Comparison of ENCODE assay signal across 8 cellular contexts in the genomic region with DNA sequence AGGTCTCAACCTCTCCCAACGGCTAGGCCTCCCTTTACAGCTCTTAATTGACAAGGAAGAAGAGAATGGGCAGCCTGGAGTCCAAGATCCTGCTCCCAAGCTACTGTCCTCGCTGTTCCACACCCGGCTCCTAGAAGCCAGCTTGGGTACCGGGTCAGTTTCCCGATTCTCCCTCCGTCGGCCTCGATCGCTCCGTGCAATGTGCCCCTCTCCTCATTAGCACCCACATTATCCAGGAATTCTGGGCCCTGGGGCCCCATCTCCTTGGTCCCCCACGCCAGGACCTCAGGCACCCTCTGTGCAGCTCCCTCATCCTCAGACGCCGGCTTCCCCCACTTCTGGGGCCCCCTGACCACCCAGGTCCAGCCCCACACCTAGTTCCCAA. TPM values are rescaled to one million over a fixed set of nuclear protein-coding genes. Genes with fewer than 3 reads are reported as not detected.
DNase-seq lines count a peak whose midpoint lies in the region; ATAC-seq and TF ChIP-seq lines count a peak whose summit lies in the region.

No MANE protein-coding gene starts in this region.

- H3K4me3 ChIP-seq in heart left ventricle, result peak overlapping the region; percentile 78 to 99 (median 93)
- peak overlapping the region; percentile 97 for H3K4me3 ChIP-seq in astrocyte of the cerebellum (ENCODE audit: low read depth, low read length)
- H3K4me3 ChIP-seq in lower lobe of right lung, result peak overlapping the region; percentile 94
- H3K4me3 ChIP-seq in vagina, result peak overlapping the region; percentile 87 to 99

- H3K36me3 ChIP-seq in heart left ventricle, result peaks cover 0 to 44% (median 39%) of the 10 kb centered on the region in 9 donors
- H3K36me3 ChIP-seq in lower lobe of right lung, result peaks cover 35% of the 10 kb centered on the region
- peaks cover 0 to 26% of the 10 kb centered on the region in 2 donors for H3K36me3 ChIP-seq in vagina

- WGBS in heart left ventricle, 4 donors, result 0% methylated on average over 9 to 13 of the region's 13 CpGs

- ATAC-seq in heart left ventricle (no peak), left cardiac atrium (no peak), lower lobe of right lung (no peak), GM18861 (IDR thresholded peaks at IDR 0.05; ENCODE audit: unreplicated experiment) (no peak)

- no peaks in the 10 kb centered on the region for H3K27me3 ChIP-seq in heart left ventricle
- H3K27me3 ChIP-seq in lower lobe of right lung (ENCODE audit: low read depth), result no peaks in the 10 kb centered on the region
- no peaks in the 10 kb centered on the region for H3K27me3 ChIP-seq in vagina

- no peak for DNase-seq in heart left ventricle
- no peak for DNase-seq in left cardiac atrium
- no peak for DNase-seq in astrocyte of the cerebellum (ENCODE audit: low read depth)
- no peak for DNase-seq in lower lobe of right lung
- no peak for DNase-seq in vagina (ENCODE audit: extremely low spot score in 2 of 2)
- DNase-seq in epidermal melanocyte (ENCODE audit: insufficient read length, low spot score), result no peak
- no peak for DNase-seq in retina

- H3K9me3 ChIP-seq in heart left ventricle (no peaks in the 10 kb centered on the region), lower lobe of right lung (no peaks in the 10 kb centered on the region), vagina (no peaks in the 10 kb centered on the region)

- intact Hi-C loops in heart left ventricle (cut with DNase I), result loop anchor here in 4 of 10 donors (2.0 to 10.0 kb wide), 6 partner anchors 53 to 447 kb away; a partner anchor contains a TSS
- intact Hi-C loops in left cardiac atrium (cut with DNase I), result no loop called here
- intact Hi-C loops in lower lobe of right lung (cut with DNase I), result no loop called here
- intact Hi-C loops in vagina (cut with DNase I), result loop anchor here (5.0 kb wide), 1 partner anchor 86 kb away; a partner anchor contains a TSS

- TF ChIP-seq CTCF in heart left ventricle (IDR thresholded peaks at IDR 0.05) (no peak), astrocyte of the cerebellum (IDR thresholded peaks at IDR 0.05; ENCODE audit: low read depth, low read length, missing control alignments) (no peak), lower lobe of right lung (IDR thresholded peaks at IDR 0.05) (no peak), vagina (IDR thresholded peaks at IDR 0.05) (no peak)

- TF ChIP-seq POLR2A in heart left ventricle (IDR thresholded peaks at IDR 0.05), result no peak
- no peak for TF ChIP-seq POLR2A in vagina (IDR thresholded peaks at IDR 0.05)

- in situ Hi-C loops in astrocyte of the cerebellum (cut with HindIII; ENCODE audit: low sequenced_read_pairs), result no loop called here

- peak overlapping the region; percentile 91 to 100 (median 98) for H3K27ac ChIP-seq in heart left ventricle
- H3K27ac ChIP-seq in lower lobe of right lung, result peak overlapping the region; percentile 95
- peak overlapping the region; percentile 88 for H3K27ac ChIP-seq in vagina

- H3K4me1 ChIP-seq in heart left ventricle, result peaks cover 2 to 38% (median 25%) of the 10 kb centered on the region in 12 donors
- H3K4me1 ChIP-seq in lower lobe of right lung, result peaks cover 34% of the 10 kb centered on the region
- H3K4me1 ChIP-seq in vagina, result peaks cover 36% of the 10 kb centered on the region

RNA-seq across cellular contexts. Expression of a gene that starts 0.2 kb away (rescaled TPM):
- total RNA-seq in heart left ventricle, result 10 to 100 TPM; 16.9 to 43.4 (median 25.5) TPM
- 10 to 100 TPM; 27.8 to 34.6 TPM for polyA plus RNA-seq in heart left ventricle
- 10 to 100 TPM; 29.2 to 42.5 TPM for total RNA-seq in left cardiac atrium
- total RNA-seq in lower lobe of right lung, result 50.2 TPM
- 63.8 TPM for total RNA-seq in vagina

RNA-seq across cellular contexts. Expression of a gene that starts 0.8 kb away (rescaled TPM):
- total RNA-seq in heart left ventricle (10 to 100 TPM; 16.1 to 31.9 (median 23.4) TPM), left cardiac atrium (10 to 100 TPM; 20.3 to 21.0 TPM), lower lobe of right lung (28.9 TPM), vagina (10.8 TPM)
- 10 to 100 TPM in 1 of 2 donors, 1 to 10 TPM in 1; 8.0 to 12.9 TPM for polyA plus RNA-seq in heart left ventricle

RNA-seq across cellular contexts. Expression of a gene that starts 32.5 kb away (rescaled TPM):
- 100 to 1,000 TPM in 7 of 9 donors, 10 to 100 TPM in 2; 63.7 to 338 (median 173) TPM for total RNA-seq in heart left ventricle
- polyA plus RNA-seq in heart left ventricle, result 100 to 1,000 TPM; 319 to 399 TPM
- 1,000 to 10,000 TPM in 1 of 2 donors, 100 to 1,000 TPM in 1; 829 to 1,367 TPM for total RNA-seq in left cardiac atrium
- total RNA-seq in lower lobe of right lung, result 297 TPM
- 1,935 TPM for total RNA-seq in vagina

RNA-seq across cellular contexts. Expression of a gene that starts 53.1 kb away (rescaled TPM):
- total RNA-seq in heart left ventricle (10 to 100 TPM; 17.2 to 45.5 (median 22.2) TPM), left cardiac atrium (10 to 100 TPM; 40.8 to 48.5 TPM), lower lobe of right lung (190 TPM), vagina (24.8 TPM)
- 10 to 100 TPM; 13.9 to 14.5 TPM for polyA plus RNA-seq in heart left ventricle

RNA-seq across cellular contexts. Expression of a gene that starts 59.5 kb away (rescaled TPM):
- 10 to 100 TPM in 5 of 9 donors, 1 to 10 TPM in 4; 5.8 to 16.6 (median 10.8) TPM for total RNA-seq in heart left ventricle
- 1 to 10 TPM; 4.2 to 9.8 TPM for polyA plus RNA-seq in heart left ventricle
- total RNA-seq in left cardiac atrium, result 1 to 10 TPM; 6.3 to 8.0 TPM
- 8.6 TPM for total RNA-seq in lower lobe of right lung
- 10.6 TPM for total RNA-seq in vagina
